1 cellular context compared by ENCODE assay signal in the genomic region with DNA sequence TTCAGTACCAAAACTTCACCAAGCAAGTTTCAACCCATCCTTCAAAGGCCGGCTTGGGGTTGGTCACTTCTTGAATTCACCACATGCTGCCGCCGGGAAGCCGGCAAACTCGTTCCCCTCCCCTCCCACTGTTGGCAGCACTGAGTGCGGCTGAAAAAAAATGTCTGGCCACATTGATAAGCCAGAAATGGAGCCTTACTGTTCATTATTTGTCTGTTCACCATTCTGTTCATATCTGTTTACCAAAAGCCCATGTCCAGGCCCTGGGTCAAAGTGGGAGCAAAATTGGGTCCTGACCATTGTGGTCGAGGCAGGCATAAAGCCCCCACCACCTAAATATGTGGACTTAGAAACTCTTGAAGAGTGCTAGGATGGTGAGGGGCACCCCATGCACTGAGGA.
TF ChIP-seq lines count a peak whose summit lies in the region.

No MANE protein-coding gene starts in this region.

TF ChIP-seq in GM23338, 12 proteins besides CTCF, POLR2A, EP300 and RAD21 (continued from another document):
- TF ChIP-seq, protein P1, sequence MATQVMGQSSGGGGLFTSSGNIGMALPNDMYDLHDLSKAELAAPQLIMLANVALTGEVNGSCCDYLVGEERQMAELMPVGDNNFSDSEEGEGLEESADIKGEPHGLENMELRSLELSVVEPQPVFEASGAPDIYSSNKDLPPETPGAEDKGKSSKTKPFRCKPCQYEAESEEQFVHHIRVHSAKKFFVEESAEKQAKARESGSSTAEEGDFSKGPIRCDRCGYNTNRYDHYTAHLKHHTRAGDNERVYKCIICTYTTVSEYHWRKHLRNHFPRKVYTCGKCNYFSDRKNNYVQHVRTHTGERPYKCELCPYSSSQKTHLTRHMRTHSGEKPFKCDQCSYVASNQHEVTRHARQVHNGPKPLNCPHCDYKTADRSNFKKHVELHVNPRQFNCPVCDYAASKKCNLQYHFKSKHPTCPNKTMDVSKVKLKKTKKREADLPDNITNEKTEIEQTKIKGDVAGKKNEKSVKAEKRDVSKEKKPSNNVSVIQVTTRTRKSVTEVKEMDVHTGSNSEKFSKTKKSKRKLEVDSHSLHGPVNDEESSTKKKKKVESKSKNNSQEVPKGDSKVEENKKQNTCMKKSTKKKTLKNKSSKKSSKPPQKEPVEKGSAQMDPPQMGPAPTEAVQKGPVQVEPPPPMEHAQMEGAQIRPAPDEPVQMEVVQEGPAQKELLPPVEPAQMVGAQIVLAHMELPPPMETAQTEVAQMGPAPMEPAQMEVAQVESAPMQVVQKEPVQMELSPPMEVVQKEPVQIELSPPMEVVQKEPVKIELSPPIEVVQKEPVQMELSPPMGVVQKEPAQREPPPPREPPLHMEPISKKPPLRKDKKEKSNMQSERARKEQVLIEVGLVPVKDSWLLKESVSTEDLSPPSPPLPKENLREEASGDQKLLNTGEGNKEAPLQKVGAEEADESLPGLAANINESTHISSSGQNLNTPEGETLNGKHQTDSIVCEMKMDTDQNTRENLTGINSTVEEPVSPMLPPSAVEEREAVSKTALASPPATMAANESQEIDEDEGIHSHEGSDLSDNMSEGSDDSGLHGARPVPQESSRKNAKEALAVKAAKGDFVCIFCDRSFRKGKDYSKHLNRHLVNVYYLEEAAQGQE (IDR thresholded peaks at IDR 0.05; ENCODE audit: unreplicated experiment), result no peak
- no peak for TF ChIP-seq NANOG (IDR thresholded peaks at IDR 0.05; ENCODE audit: borderline replicate concordance)
- TF ChIP-seq, protein P2, sequence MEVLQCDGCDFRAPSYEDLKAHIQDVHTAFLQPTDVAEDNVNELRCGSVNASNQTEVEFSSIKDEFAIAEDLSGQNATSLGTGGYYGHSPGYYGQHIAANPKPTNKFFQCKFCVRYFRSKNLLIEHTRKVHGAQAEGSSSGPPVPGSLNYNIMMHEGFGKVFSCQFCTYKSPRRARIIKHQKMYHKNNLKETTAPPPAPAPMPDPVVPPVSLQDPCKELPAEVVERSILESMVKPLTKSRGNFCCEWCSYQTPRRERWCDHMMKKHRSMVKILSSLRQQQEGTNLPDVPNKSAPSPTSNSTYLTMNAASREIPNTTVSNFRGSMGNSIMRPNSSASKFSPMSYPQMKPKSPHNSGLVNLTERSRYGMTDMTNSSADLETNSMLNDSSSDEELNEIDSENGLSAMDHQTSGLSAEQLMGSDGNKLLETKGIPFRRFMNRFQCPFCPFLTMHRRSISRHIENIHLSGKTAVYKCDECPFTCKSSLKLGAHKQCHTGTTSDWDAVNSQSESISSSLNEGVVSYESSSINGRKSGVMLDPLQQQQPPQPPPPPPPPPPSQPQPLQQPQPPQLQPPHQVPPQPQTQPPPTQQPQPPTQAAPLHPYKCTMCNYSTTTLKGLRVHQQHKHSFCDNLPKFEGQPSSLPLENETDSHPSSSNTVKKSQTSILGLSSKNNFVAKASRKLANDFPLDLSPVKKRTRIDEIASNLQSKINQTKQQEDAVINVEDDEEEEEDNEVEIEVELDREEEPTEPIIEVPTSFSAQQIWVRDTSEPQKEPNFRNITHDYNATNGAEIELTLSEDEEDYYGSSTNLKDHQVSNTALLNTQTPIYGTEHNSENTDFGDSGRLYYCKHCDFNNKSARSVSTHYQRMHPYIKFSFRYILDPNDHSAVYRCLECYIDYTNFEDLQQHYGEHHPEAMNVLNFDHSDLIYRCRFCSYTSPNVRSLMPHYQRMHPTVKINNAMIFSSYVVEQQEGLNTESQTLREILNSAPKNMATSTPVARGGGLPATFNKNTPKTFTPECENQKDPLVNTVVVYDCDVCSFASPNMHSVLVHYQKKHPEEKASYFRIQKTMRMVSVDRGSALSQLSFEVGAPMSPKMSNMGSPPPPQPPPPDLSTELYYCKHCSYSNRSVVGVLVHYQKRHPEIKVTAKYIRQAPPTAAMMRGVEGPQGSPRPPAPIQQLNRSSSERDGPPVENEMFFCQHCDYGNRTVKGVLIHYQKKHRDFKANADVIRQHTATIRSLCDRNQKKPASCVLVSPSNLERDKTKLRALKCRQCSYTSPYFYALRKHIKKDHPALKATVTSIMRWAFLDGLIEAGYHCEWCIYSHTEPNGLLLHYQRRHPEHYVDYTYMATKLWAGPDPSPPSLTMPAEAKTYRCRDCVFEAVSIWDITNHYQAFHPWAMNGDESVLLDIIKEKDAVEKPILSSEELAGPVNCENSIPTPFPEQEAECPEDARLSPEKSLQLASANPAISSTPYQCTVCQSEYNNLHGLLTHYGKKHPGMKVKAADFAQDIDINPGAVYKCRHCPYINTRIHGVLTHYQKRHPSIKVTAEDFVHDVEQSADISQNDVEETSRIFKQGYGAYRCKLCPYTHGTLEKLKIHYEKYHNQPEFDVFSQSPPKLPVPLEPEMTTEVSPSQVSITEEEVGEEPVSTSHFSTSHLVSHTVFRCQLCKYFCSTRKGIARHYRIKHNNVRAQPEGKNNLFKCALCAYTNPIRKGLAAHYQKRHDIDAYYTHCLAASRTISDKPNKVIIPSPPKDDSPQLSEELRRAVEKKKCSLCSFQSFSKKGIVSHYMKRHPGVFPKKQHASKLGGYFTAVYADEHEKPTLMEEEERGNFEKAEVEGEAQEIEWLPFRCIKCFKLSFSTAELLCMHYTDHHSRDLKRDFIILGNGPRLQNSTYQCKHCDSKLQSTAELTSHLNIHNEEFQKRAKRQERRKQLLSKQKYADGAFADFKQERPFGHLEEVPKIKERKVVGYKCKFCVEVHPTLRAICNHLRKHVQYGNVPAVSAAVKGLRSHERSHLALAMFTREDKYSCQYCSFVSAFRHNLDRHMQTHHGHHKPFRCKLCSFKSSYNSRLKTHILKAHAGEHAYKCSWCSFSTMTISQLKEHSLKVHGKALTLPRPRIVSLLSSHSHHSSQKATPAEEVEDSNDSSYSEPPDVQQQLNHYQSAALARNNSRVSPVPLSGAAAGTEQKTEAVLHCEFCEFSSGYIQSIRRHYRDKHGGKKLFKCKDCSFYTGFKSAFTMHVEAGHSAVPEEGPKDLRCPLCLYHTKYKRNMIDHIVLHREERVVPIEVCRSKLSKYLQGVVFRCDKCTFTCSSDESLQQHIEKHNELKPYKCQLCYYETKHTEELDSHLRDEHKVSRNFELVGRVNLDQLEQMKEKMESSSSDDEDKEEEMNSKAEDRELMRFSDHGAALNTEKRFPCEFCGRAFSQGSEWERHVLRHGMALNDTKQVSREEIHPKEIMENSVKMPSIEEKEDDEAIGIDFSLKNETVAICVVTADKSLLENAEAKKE (CRISPR knock-in tag; IDR thresholded peaks at IDR 0.05), result no peak
- TF ChIP-seq JUNB (IDR thresholded peaks at IDR 0.05; ENCODE audit: unreplicated experiment), result no peak
- no peak for TF ChIP-seq STAT1 (IDR thresholded peaks at IDR 0.05; ENCODE audit: unreplicated experiment)
